8 cellular contexts compared by ENCODE assay signal in the genomic region with DNA sequence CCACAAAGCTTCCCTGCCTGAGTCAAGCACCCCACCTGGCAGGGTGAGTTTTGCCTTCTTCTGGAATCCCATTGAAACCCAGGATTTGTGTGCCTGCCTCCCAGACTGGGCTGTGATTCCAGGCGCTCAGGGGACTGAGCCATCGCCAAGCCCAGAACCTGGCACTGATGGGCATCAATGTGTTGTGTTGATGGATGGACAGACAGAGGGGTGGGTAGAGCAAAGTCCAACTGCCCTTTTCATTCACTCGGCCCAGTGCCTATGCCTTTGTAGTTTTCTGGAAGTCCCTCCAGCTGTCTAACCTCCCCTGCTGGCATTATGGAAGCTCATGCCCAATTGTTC.
DNase-seq lines count a peak whose midpoint lies in the region; ATAC-seq and TF ChIP-seq lines count a peak whose summit lies in the region.

No MANE protein-coding gene starts in this region.

- peak overlapping the region in 1 of 2 donors; percentile 75 for H3K27ac Mint-ChIP-seq in natural killer cell

- DNase-seq in left ventricle myocardium inferior: no peak
- no peak for DNase-seq in cardiac septum (ENCODE audit: low spot score)
- no peak for DNase-seq in natural killer cell
- no peak for DNase-seq in stimulated activated CD4-positive, alpha-beta T cell treated with anti-CD3 and anti-CD28 coated beads, Interleukin-4, amount 100 ng/mL, for 1 hour
- DNase-seq in superior temporal gyrus (ENCODE audit: extremely low spot score): no peak

- TF ChIP-seq CTCF in left ventricle myocardium inferior (IDR thresholded peaks at IDR 0.05; ENCODE audit: borderline replicate concordance): no peak
- TF ChIP-seq CTCF in natural killer cell (IDR thresholded peaks at IDR 0.05): no peak

- H3K27ac ChIP-seq in left ventricle myocardium inferior (replicated peaks) (peak overlapping the region; percentile 97), duodenal mucosa (ENCODE audit: low read depth, low read length) (peak overlapping the region; percentile 90)

- H3K9ac ChIP-seq in duodenal mucosa (ENCODE audit: low read depth in 1 of 2, low read length in 2 of 2): peak overlapping the region; percentile 60 to 88

- H3K27me3 ChIP-seq in left ventricle myocardium inferior (ENCODE audit: low read depth) (no peaks in the 10 kb centered on the region), duodenal mucosa (ENCODE audit: control insufficient read depth in 1 of 2, insufficient read depth in 2 of 2, low read length in 2 of 2) (peaks cover 6 to 7% of the 10 kb centered on the region in 2 donors)

- peak overlapping the region; percentile 78 for H3K4me3 Mint-ChIP-seq in natural killer cell

- ATAC-seq in natural killer cell: no peak
- ATAC-seq in HG02763 (IDR thresholded peaks at IDR 0.05; ENCODE audit: unreplicated experiment): no peak
- ATAC-seq in GM18867 (IDR thresholded peaks at IDR 0.05; ENCODE audit: unreplicated experiment): no peak

- peaks cover 15 to 26% of the 10 kb centered on the region in 2 donors for H3K4me1 Mint-ChIP-seq in natural killer cell

- peak overlapping the region; percentile 66 for H3K4me3 ChIP-seq in left ventricle myocardium inferior
- peak overlapping the region; percentile 67 to 82 for H3K4me3 ChIP-seq in duodenal mucosa (ENCODE audit: low read depth in 1 of 2, low read length in 2 of 2)

- no peaks in the 10 kb centered on the region for H3K36me3 Mint-ChIP-seq in natural killer cell

- peaks cover 44 to 48% of the 10 kb centered on the region in 2 donors for H3K27me3 Mint-ChIP-seq in natural killer cell (ENCODE audit: low read depth in 2 of 2)

- H3K4me1 ChIP-seq in left ventricle myocardium inferior (peaks cover 23% of the 10 kb centered on the region), duodenal mucosa (ENCODE audit: control insufficient read depth in 1 of 2, insufficient read depth in 2 of 2, low read length in 2 of 2) (peaks cover 22 to 29% of the 10 kb centered on the region in 2 donors)

- no peaks in the 10 kb centered on the region for H3K36me3 ChIP-seq in left ventricle myocardium inferior
- no peaks in the 10 kb centered on the region for H3K36me3 ChIP-seq in duodenal mucosa (ENCODE audit: control insufficient read depth in 1 of 2, insufficient read depth in 2 of 2, low read length in 2 of 2)

- no peaks in the 10 kb centered on the region for H3K9me3 Mint-ChIP-seq in natural killer cell

- intact Hi-C loops in left ventricle myocardium inferior (cut with micrococcal nuclease) (no loop called here), cardiac septum (cut with DNase I) (loop anchor here (5.0 kb wide), 1 partner anchor 64 kb away; no protein-coding TSS in a partner anchor), natural killer cell (cut with micrococcal nuclease) (no loop called here)

- H3K9me3 ChIP-seq in left ventricle myocardium inferior (replicated peaks) (no peaks in the 10 kb centered on the region), duodenal mucosa (ENCODE audit: control insufficient read depth in 1 of 2, low read length in 2 of 2) (no peaks in the 10 kb centered on the region)
